ENCODE assay signal across 8 cellular contexts in the genomic region with DNA sequence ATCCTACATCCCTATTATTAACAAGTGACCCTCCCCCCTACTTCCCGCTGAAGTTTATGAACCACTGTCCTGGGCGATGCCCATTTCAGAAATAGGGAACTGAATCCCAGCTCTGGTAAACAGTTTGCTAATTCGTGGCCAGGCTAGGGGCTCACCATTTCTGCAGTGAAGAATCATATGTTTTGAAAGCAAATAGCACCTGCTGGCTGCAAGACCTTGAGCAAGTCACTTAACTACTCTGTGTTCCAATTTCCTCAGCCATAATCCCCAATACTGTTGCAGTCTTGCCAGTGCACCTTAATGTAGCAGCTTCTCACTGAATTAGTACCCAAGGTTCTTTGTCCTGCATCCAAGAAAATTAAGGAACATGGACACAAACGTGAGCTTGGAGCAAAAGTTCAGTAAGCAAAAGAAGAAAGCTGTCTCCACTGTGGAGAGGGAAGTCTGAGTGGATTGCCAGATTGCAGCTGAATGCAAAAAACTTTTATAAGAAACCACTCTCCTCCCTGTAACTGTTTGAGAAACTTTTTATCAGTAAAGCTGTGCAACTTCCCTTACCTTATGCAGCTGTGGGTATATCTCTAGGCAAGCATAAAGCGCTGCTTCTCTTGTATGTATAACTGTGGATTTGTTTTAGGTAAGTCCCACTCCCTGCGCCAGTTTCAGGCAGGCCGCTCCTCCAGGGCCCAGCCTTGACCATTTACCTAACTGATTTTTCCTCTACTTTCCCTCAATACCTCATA. TPM values are rescaled to one million over a fixed set of nuclear protein-coding genes. Genes with fewer than 3 reads are reported as not detected.
DNase-seq lines count a peak whose midpoint lies in the region; ATAC-seq and TF ChIP-seq lines count a peak whose summit lies in the region.

No MANE protein-coding gene starts in this region.

- H3K9me3 Mint-ChIP-seq in activated CD4-positive, alpha-beta T cell treated with anti-CD3 and anti-CD28 coated beads, Interleukin-2, amount 10 ng/mL, durations not matched to agents 7 days and 5 days = peaks cover 16% of the 10 kb centered on the region

- peaks cover 0 to 31% (median 16%) of the 10 kb centered on the region in 4 donors for H3K4me1 ChIP-seq in right lobe of liver

- WGBS in right lobe of liver (ENCODE audit: insufficient coverage, low coverage, low lambda C conversion rate, missing lambda C conversion rate) = 19% methylated on average over 7 of the region's 7 CpGs

- H3K9me3 ChIP-seq in right lobe of liver = no peaks in the 10 kb centered on the region

- peaks cover 60% of the 10 kb centered on the region for H3K36me3 Mint-ChIP-seq in activated CD4-positive, alpha-beta T cell treated with anti-CD3 and anti-CD28 coated beads, Interleukin-2, amount 10 ng/mL, durations not matched to agents 7 days and 5 days (ENCODE audit: low read depth)

- H3K27ac Mint-ChIP-seq in activated CD4-positive, alpha-beta T cell treated with anti-CD3 and anti-CD28 coated beads, Interleukin-2, amount 10 ng/mL, durations not matched to agents 7 days and 5 days = peak overlapping the region; percentile 98

- TF ChIP-seq POLR2A in right lobe of liver (IDR thresholded peaks at IDR 0.05) = no peak

- H3K27me3 ChIP-seq in right lobe of liver = no peaks in the 10 kb centered on the region

- peak overlapping the region; percentile 54 to 88 (median 83) for H3K27ac ChIP-seq in right lobe of liver

- TF ChIP-seq CTCF in WI38 (IDR thresholded peaks at IDR 0.05; ENCODE audit: low read depth, low read length) = no peak
- no peak for TF ChIP-seq CTCF in right lobe of liver (IDR thresholded peaks at IDR 0.05)

- CTCF ChIA-PET in activated CD4-positive, alpha-beta T cell treated with anti-CD3 and anti-CD28 coated beads, Interleukin-2, amount 10 ng/mL, durations not matched to agents 7 days and 5 days (lab: Charles Lee) = interaction anchor here (0.7 to 4.4 kb wide), 9 partner anchors 9 to 85 kb away, joined by 3 to 14 read pairs (median 6); a partner anchor contains a TSS

- H3K27me3 Mint-ChIP-seq in activated CD4-positive, alpha-beta T cell treated with anti-CD3 and anti-CD28 coated beads, Interleukin-2, amount 10 ng/mL, durations not matched to agents 7 days and 5 days = no peaks in the 10 kb centered on the region

- peaks cover 0 to 7% (median 1%) of the 10 kb centered on the region in 4 donors for H3K36me3 ChIP-seq in right lobe of liver

- DNase-seq in activated CD4-positive, alpha-beta T cell treated with anti-CD3 and anti-CD28 coated beads, Interleukin-2, amount 10 ng/mL, durations not matched to agents 7 days and 5 days = no peak
- DNase-seq in activated CD4-positive, alpha-beta T cell treated with anti-CD3 and anti-CD28 coated beads for 48 hours = no peak
- DNase-seq in right lobe of liver (no peak), NCI-H128 (lab: John Stamatoyannopoulos, UW; ENCODE audit: unreplicated experiment) (no peak), NCI-H774 (lab: John Stamatoyannopoulos, UW) (no peak)
- no peak for DNase-seq in activated CD4-positive, alpha-beta T cell treated with anti-CD3 and anti-CD28 coated beads for 1 hour

- intact Hi-C loops in right lobe of liver (cut with DNase I) = no loop called here

- POLR2A ChIA-PET in activated CD4-positive, alpha-beta T cell treated with anti-CD3 and anti-CD28 coated beads, Interleukin-2, amount 10 ng/mL, durations not matched to agents 7 days and 5 days (lab: Charles Lee) = interaction anchor here (0.8 to 3.7 kb wide), 3 partner anchors 30 to 71 kb away, joined by 3 to 39 read pairs (median 12); a partner anchor contains a TSS

- peaks cover 72% of the 10 kb centered on the region for H3K4me1 Mint-ChIP-seq in activated CD4-positive, alpha-beta T cell treated with anti-CD3 and anti-CD28 coated beads, Interleukin-2, amount 10 ng/mL, durations not matched to agents 7 days and 5 days

- peak overlapping the region; percentile 98 for H3K4me3 Mint-ChIP-seq in activated CD4-positive, alpha-beta T cell treated with anti-CD3 and anti-CD28 coated beads, Interleukin-2, amount 10 ng/mL, durations not matched to agents 7 days and 5 days

- H3K4me3 ChIP-seq in WI38 (ENCODE audit: low read depth, low read length) (peak overlapping the region; percentile 42), right lobe of liver (peak overlapping the region; percentile 35 to 59 (median 54))

- ATAC-seq in HG03039 (IDR thresholded peaks at IDR 0.05; ENCODE audit: unreplicated experiment) = peak; percentile 40
- ATAC-seq in right lobe of liver = peak; percentile 31 to 52 (median 38)

RNA-seq across cellular contexts. Expression of a gene that starts 0.8 kb away (rescaled TPM):
- 100 to 1,000 TPM; 194 to 197 TPM for total RNA-seq in activated CD4-positive, alpha-beta T cell treated with anti-CD3 and anti-CD28 coated beads, Interleukin-2, amount 10 ng/mL, durations not matched to agents 7 days and 5 days
- 10 to 100 TPM; 19.2 to 23.0 (median 22.5) TPM for total RNA-seq in right lobe of liver

RNA-seq across cellular contexts. Expression of a gene that starts 30.7 kb away (rescaled TPM):
- 100 to 1,000 TPM; 202 to 204 TPM for total RNA-seq in activated CD4-positive, alpha-beta T cell treated with anti-CD3 and anti-CD28 coated beads, Interleukin-2, amount 10 ng/mL, durations not matched to agents 7 days and 5 days
- total RNA-seq in right lobe of liver = 10 to 100 TPM in 1 of 6 experiments, 1 to 10 TPM in 5; 4.4 to 10.2 (median 7.2) TPM

Comparison
In these comparisons a context has a peak if more than half of its experiments do, and no peak if none do; other contexts are left out.
1. RNA of a gene that starts 0.8 kb away (total RNA-seq): 194 to 197 TPM in activated CD4-positive, alpha-beta T cell treated with anti-CD3 and anti-CD28 coated beads, Interleukin-2, amount 10 ng/mL, durations not matched to agents 7 days and 5 days; 19.2 to 23.0 TPM in right lobe of liver; every median in the first group is over 4 times any median in the second.
2. RNA of a gene that starts 30.7 kb away (total RNA-seq): 202 to 204 TPM in activated CD4-positive, alpha-beta T cell treated with anti-CD3 and anti-CD28 coated beads, Interleukin-2, amount 10 ng/mL, durations not matched to agents 7 days and 5 days; 4.4 to 10.2 TPM in right lobe of liver; every median in the first group is over 10 times any median in the second.